Comparison of ENCODE assay signal across 8 cellular contexts in genomic region chr17:68035523-68036303, GRCh38. TPM values are rescaled to one million over a fixed set of nuclear protein-coding genes. Genes with fewer than 3 reads are reported as not detected.
A peak's percentile ranks its signal among the peaks of the same experiment; 100 is the strongest.
DNase-seq lines count a peak whose midpoint lies in the region; ATAC-seq and TF ChIP-seq lines count a peak whose summit lies in the region.

TSS of gene KPNA2 (plus strand) at chr17:68035735. CDS start at chr17:68037133, 1,398 bp downstream.

- DNase-seq in AG10803 (ENCODE audit: low read depth) (peak; percentile 98), NCI-H446 (lab: John Stamatoyannopoulos, UW) (peak; percentile 99), iris pigment epithelial cell (ENCODE audit: low read depth) (peak; percentile 98), spleen (peak; percentile 95)
- peak; percentile 85 for DNase-seq in activated CD4-positive, CD25-positive, alpha-beta regulatory T cell treated with anti-CD3 and anti-CD28 coated beads, Interleukin-2, amount 50 U/mL, for 16 hours (ENCODE audit: low read depth, low spot score)
- DNase-seq in central memory CD4-positive, alpha-beta T cell: peak; percentile 93

- H3K4me1 ChIP-seq in spleen: peaks cover 8 to 33% (median 24%) of the 10 kb centered on the region in 6 donors

- peak in 2 of 3 donors; percentile 36 to 54 for TF ChIP-seq POLR2A in spleen (IDR thresholded peaks at IDR 0.05)

- ATAC-seq in GM19043 (IDR thresholded peaks at IDR 0.05; ENCODE audit: low read depth, unreplicated experiment) (peak; percentile 91), HG03354 (IDR thresholded peaks at IDR 0.05; ENCODE audit: poor library complexity, severe bottlenecking, unreplicated experiment) (peak; percentile 95)

- intact Hi-C loops in spleen (cut with DNase I; ENCODE audit: low total_unique reads): no loop called here

- no peaks in the 10 kb centered on the region for H3K9me3 ChIP-seq in spleen

- no peak for TF ChIP-seq CTCF in AG10803 (conservative IDR thresholded peaks at IDR 0.05; ENCODE audit: low read length)
- peak in 3 of 11 experiments; percentile 5 to 49 (median 43) for TF ChIP-seq CTCF in spleen (IDR thresholded peaks at IDR 0.05 in 8 of 11, conservative IDR thresholded peaks at IDR 0.05 in 3 of 11)

- H3K27me3 ChIP-seq in spleen (replicated peaks in 1 of 7): no peaks in the 10 kb centered on the region

- peak within 1 kb of the TSS; percentile 74 to 93 (median 85) for H3K27ac ChIP-seq in spleen

- 0 to 1% (median 0%) methylated on average over 46 to 69 of the region's 72 CpGs for WGBS in spleen, 5 donors

- peaks cover 0 to 37% (median 19%) of the 10 kb centered on the region in 6 donors for H3K36me3 ChIP-seq in spleen

- H3K4me3 ChIP-seq in AG10803 (ENCODE audit: low read length) (peak within 1 kb of the TSS; percentile 90), spleen (peak within 1 kb of the TSS; percentile 95 to 100 (median 100))

RNA-seq across cellular contexts. Expression of gene KPNA2, which starts in this region (rescaled TPM):
- 10 to 100 TPM; 22.1 to 49.2 (median 38.5) TPM for total RNA-seq in spleen
- 10 to 100 TPM; 12.4 to 32.5 (median 31.4) TPM for polyA plus RNA-seq in spleen

Comparison
In these comparisons a context has a peak if more than half of its experiments do, and no peak if none do; other contexts are left out.
1. Peak in every context shown above with its lines: DNase-seq, ATAC-seq, H3K4me3 ChIP-seq and H3K27ac ChIP-seq.